In the genomic region with DNA sequence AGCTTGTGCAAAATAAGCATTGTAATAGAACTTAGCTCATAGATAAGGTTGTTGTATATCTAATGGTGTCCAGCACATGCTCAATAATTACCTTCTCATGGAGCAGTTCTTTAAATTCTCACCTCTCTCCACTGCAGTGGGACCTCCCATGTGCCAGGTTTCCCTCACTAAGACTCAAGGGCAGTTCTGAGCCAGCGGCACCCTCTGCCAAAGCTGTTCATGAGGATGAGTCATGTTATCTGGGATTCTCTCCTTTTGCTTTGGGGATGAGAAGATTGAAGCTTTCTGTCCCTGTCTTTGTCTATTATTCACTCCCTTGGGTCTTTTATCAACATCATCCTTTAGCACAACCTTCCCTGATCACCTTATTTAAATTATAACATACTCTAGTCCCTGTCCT, we compare ENCODE assay signal across 8 cellular contexts.
"Had no signal": no experiment of that assay in that cellular context is flagged by ENCODE, and none has a peak within 500 bp of the region (broad histone marks: within the 10 kb centered on the region; RNA-seq: fewer than 3 reads in every experiment).

No MANE protein-coding gene starts in this region.

- ATAC-seq: K562 had no signal

- H3K4me2 ChIP-seq: GM23338 had no signal

- H3K4me3 Mint-ChIP-seq: GM23338, H9 had no signal

- H3K9me3 Mint-ChIP-seq: GM23338 had no signal

- DNase-seq: H9, HCEC 1CT, IMR-90, KG1 had no signal

- FAIRE-seq: H1, H54, K562 had no signal

- H3K4me3 ChIP-seq: GM23338, K562 had no signal

- H3K27ac Mint-ChIP-seq: GM23338, H9 had no signal
